Comparison of ENCODE assay signal across 31 cellular contexts in genomic region chr1:153253693-153254092, GRCh38. TPM values are rescaled to one million over a fixed set of nuclear protein-coding genes. Genes with fewer than 3 reads are reported as not detected.
DNase-seq lines count a peak whose midpoint lies in the region; ATAC-seq and TF ChIP-seq lines count a peak whose summit lies in the region.
"Had no signal": no experiment of that assay in that cellular context is flagged by ENCODE, and none has a peak within 500 bp of the region (broad histone marks: within the 10 kb centered on the region; RNA-seq: fewer than 3 reads in every experiment).

No MANE protein-coding gene starts in this region.

- H3K36me3 ChIP-seq in OCI-LY3 (replicated peaks; ENCODE audit: low read depth, low read length) (no peaks in the 10 kb centered on the region), GM23248 (ENCODE audit: low read depth) (no peaks in the 10 kb centered on the region), brain microvascular endothelial cell (replicated peaks) (no peaks in the 10 kb centered on the region)
- H3K36me3 ChIP-seq in CD4-positive, alpha-beta memory T cell (ENCODE audit: insufficient read depth, low read length), result no peaks in the 10 kb centered on the region
- H3K36me3 ChIP-seq: esophagus squamous epithelium, gastrocnemius medialis, ovary, right atrium auricular region, SJCRH30, stomach, tibial nerve had no signal

- H3F3A ChIP-seq in GM23248 (ENCODE audit: insufficient read depth), result no peaks in the 10 kb centered on the region

- POLR2A ChIA-PET in CD4-positive, alpha-beta memory T cell (lab: Charles Lee; ENCODE audit: partially characterized antibody), result no interaction called here

- intact Hi-C loops in CD4-positive, alpha-beta memory T cell (cut with micrococcal nuclease), result no loop called here

- WGBS in GM23248 (ENCODE audit: low coverage in 1 of 2, low lambda C conversion rate in 2 of 2, missing lambda C conversion rate in 2 of 2), 2 experiments, result 0% methylated on average over 1 of the region's 1 CpG

- no peaks in the 10 kb centered on the region for H3K36me3 Mint-ChIP-seq in CD4-positive, alpha-beta memory T cell
- H3K36me3 Mint-ChIP-seq: activated CD4-positive, alpha-beta memory T cell treated with anti-CD3 and anti-CD28 coated beads for 36 hours; brain; natural killer cell treated with Interleukin-12 subunit alpha and Interleukin-12 subunit beta and Interleukin-15 and Interleukin-18, amount 100 ng/mL, for 72 hours had no signal

- H3K9me3 Mint-ChIP-seq in CD4-positive, alpha-beta memory T cell, result peaks cover 0 to 2% (median 0%) of the 10 kb centered on the region in 8 donors
- H3K9me3 Mint-ChIP-seq: activated CD4-positive, alpha-beta memory T cell treated with anti-CD3 and anti-CD28 coated beads for 36 hours; brain; GM23338; natural killer cell treated with Interleukin-12 subunit alpha and Interleukin-12 subunit beta and Interleukin-15 and Interleukin-18, amount 100 ng/mL, for 72 hours; T-helper 1 cell treated with Interleukin-12 subunit alpha and Interleukin-12 subunit beta and Interleukin-4 antibody, amounts not matched to agents 30 μg/mL and 1 μg/mL, for 36 hours had no signal

- H3K9ac ChIP-seq in OCI-LY3 (ENCODE audit: low read length) (no peak overlapping the region), GM23248 (no peak overlapping the region)

- H3K27me3 ChIP-seq in OCI-LY3 (ENCODE audit: low read depth, low read length), result no peaks in the 10 kb centered on the region
- H3K27me3 ChIP-seq in GM23248 (replicated peaks; ENCODE audit: insufficient read depth), result 0 out of 2 replicates have a peak, but pooled peaks cover 5% of the 10 kb centered on the region
- H3K27me3 ChIP-seq in brain microvascular endothelial cell (replicated peaks), result no peaks in the 10 kb centered on the region
- H3K27me3 ChIP-seq in CD4-positive, alpha-beta memory T cell (ENCODE audit: insufficient read depth, low read length), result peaks cover 5% of the 10 kb centered on the region
- H3K27me3 ChIP-seq: esophagus squamous epithelium, ovary, right atrium auricular region, SJCRH30, tibial nerve had no signal

- no peak for TF ChIP-seq CTCF in OCI-LY3 (IDR thresholded peaks at IDR 0.05; ENCODE audit: low read depth, low read length)
- no peak for TF ChIP-seq CTCF in brain microvascular endothelial cell (IDR thresholded peaks at IDR 0.05; ENCODE audit: low read depth, low read length, missing control alignments)

- H3K4me1 ChIP-seq in OCI-LY3 (ENCODE audit: low read length), result peaks cover 36% of the 10 kb centered on the region
- H3K4me1 ChIP-seq in GM23248 (ENCODE audit: insufficient read depth), result no peaks in the 10 kb centered on the region
- no peaks in the 10 kb centered on the region for H3K4me1 ChIP-seq in CD4-positive, alpha-beta memory T cell (ENCODE audit: insufficient read depth, low read length)
- H3K4me1 ChIP-seq: gastrocnemius medialis, right atrium auricular region, SJCRH30, stomach, tibial nerve had no signal

- CTCF ChIA-PET in CD4-positive, alpha-beta memory T cell (lab: Charles Lee; ENCODE audit: partially characterized antibody), result no interaction called here

- H3K79me2 ChIP-seq in OCI-LY3 (ENCODE audit: low read length) (no peaks in the 10 kb centered on the region), GM23248 (ENCODE audit: insufficient read depth) (no peaks in the 10 kb centered on the region)

- no peak for DNase-seq in T-helper 9 cell
- DNase-seq in GM23248, result no peak
- no peak for DNase-seq in brain microvascular endothelial cell
- DNase-seq in CD4-positive, alpha-beta memory T cell, result no peak
- DNase-seq: activated CD4-positive, alpha-beta memory T cell treated with anti-CD3 and anti-CD28 coated beads for 36 hours; activated T-cell treated with anti-CD3 and anti-CD28 coated beads for 4 hours; esophagus squamous epithelium; gastrocnemius medialis; hippocampal formation; left ventricle myocardium superior; midbrain; MV-4-11; NCI-H187; ovary; PC-9; SJCRH30; stimulated activated CD4-positive, alpha-beta T cell treated with anti-CD3 and anti-CD28 coated beads, Interleukin-4, amount 100 ng/mL, for 24 hours; stomach had no signal

- H3K4me2 ChIP-seq in OCI-LY3 (ENCODE audit: low read length), result peak overlapping the region; percentile 25
- H3K4me2 ChIP-seq in GM23248 (ENCODE audit: unreplicated experiment), result no peak overlapping the region
- H3K4me2 ChIP-seq: GM23338, PC-9 had no signal

- H3K4me3 Mint-ChIP-seq in CD4-positive, alpha-beta memory T cell, result no peak overlapping the region
- H3K4me3 Mint-ChIP-seq: activated CD4-positive, alpha-beta memory T cell treated with anti-CD3 and anti-CD28 coated beads for 36 hours; brain; GM23338; natural killer cell treated with Interleukin-12 subunit alpha and Interleukin-12 subunit beta and Interleukin-15 and Interleukin-18, amount 100 ng/mL, for 72 hours; T-helper 1 cell treated with Interleukin-12 subunit alpha and Interleukin-12 subunit beta and Interleukin-4 antibody, amounts not matched to agents 30 μg/mL and 1 μg/mL, for 36 hours had no signal

- H2AFZ ChIP-seq in OCI-LY3 (ENCODE audit: low read depth, low read length) (peak overlapping the region; percentile 6; the same call in 1 of the 2 replicates), GM23248 (no peak overlapping the region)
- H2AFZ ChIP-seq: GM23338, PC-9 had no signal

- in situ Hi-C loops in GM23248 (cut with MboI), result no loop called here
- in situ Hi-C loops in brain microvascular endothelial cell (cut with HindIII; ENCODE audit: low pct_ligation_motif_present, low sequenced_read_pairs), result no loop called here

- ATAC-seq in GM18498 (IDR thresholded peaks at IDR 0.05; ENCODE audit: unreplicated experiment), result peak; percentile 89
- peak; percentile 69 for ATAC-seq in GM19023 (IDR thresholded peaks at IDR 0.05; ENCODE audit: unreplicated experiment)
- peak; percentile 72 for ATAC-seq in HG02798 (IDR thresholded peaks at IDR 0.05; ENCODE audit: poor library complexity, unreplicated experiment)
- ATAC-seq: gastrocnemius medialis; GM23338; K562; left ventricle myocardium superior; natural killer cell treated with Interleukin-12 subunit alpha and Interleukin-12 subunit beta and Interleukin-15 and Interleukin-18, amount 100 ng/mL, for 72 hours had no signal

- H3K27me3 Mint-ChIP-seq in CD4-positive, alpha-beta memory T cell, result peaks cover 6 to 10% of the 10 kb centered on the region in 2 donors

- no peak overlapping the region for H3K4me3 ChIP-seq in OCI-LY3 (ENCODE audit: low read length)
- no peak overlapping the region for H3K4me3 ChIP-seq in GM23248
- H3K4me3 ChIP-seq in brain microvascular endothelial cell (ENCODE audit: low read depth, low read length), result no peak overlapping the region
- no peak overlapping the region for H3K4me3 ChIP-seq in CD4-positive, alpha-beta memory T cell (ENCODE audit: low read length in 2 of 2)
- H3K4me3 ChIP-seq: esophagus squamous epithelium, gastrocnemius medialis, GM23338, K562, ovary, PC-9, right atrium auricular region, SJCRH30, stomach, tibial nerve had no signal

- no peaks in the 10 kb centered on the region for H3K9me2 ChIP-seq in GM23248 (ENCODE audit: insufficient read depth)

- H3K27ac Mint-ChIP-seq in CD4-positive, alpha-beta memory T cell, result no peak overlapping the region
- H3K27ac Mint-ChIP-seq: activated CD4-positive, alpha-beta memory T cell treated with anti-CD3 and anti-CD28 coated beads for 36 hours; brain; GM23338; natural killer cell treated with Interleukin-12 subunit alpha and Interleukin-12 subunit beta and Interleukin-15 and Interleukin-18, amount 100 ng/mL, for 72 hours; T-helper 1 cell treated with Interleukin-12 subunit alpha and Interleukin-12 subunit beta and Interleukin-4 antibody, amounts not matched to agents 30 μg/mL and 1 μg/mL, for 36 hours had no signal

- H4K20me1 ChIP-seq in OCI-LY3 (ENCODE audit: insufficient read depth, low read length) (no peaks in the 10 kb centered on the region), GM23248 (ENCODE audit: insufficient read depth) (no peaks in the 10 kb centered on the region)

- H3K9me3 ChIP-seq in OCI-LY3 (ENCODE audit: insufficient read depth, low read length), result no peaks in the 10 kb centered on the region
- H3K9me3 ChIP-seq in GM23248 (ENCODE audit: low read depth), result no peaks in the 10 kb centered on the region
- H3K9me3 ChIP-seq in CD4-positive, alpha-beta memory T cell (ENCODE audit: control insufficient read depth in 1 of 2, low read length in 2 of 2), result no peaks in the 10 kb centered on the region
- H3K9me3 ChIP-seq: esophagus squamous epithelium, gastrocnemius medialis, ovary, right atrium auricular region, SJCRH30, stomach, tibial nerve had no signal

- H3K27ac ChIP-seq in OCI-LY3 (ENCODE audit: low read length) (peak overlapping the region; percentile 20; the same call in 1 of the 2 replicates), GM23248 (no peak overlapping the region), brain microvascular endothelial cell (no peak overlapping the region)
- no peak overlapping the region for H3K27ac ChIP-seq in CD4-positive, alpha-beta memory T cell (ENCODE audit: low read depth, low read length)
- H3K27ac ChIP-seq: esophagus squamous epithelium, gastrocnemius medialis, ovary, PC-9, right atrium auricular region, SJCRH30, stomach, tibial nerve, VCaP had no signal

- peaks cover 0 to 7% (median under 1%) of the 10 kb centered on the region in 4 donors for H3K4me1 Mint-ChIP-seq in CD4-positive, alpha-beta memory T cell
- H3K4me1 Mint-ChIP-seq: brain, GM23338 had no signal

RNA-seq across cellular contexts. Expression of gene LORICRIN, which starts 5.8 kb away (rescaled TPM):
- total RNA-seq in GM23248 (2014; rRNA removed; shearing (Covaris generic)), result not detected in 2 replicates
- polyA plus RNA-seq in GM23248 (2016; fragmentation: Nextera tagmentation; extraction: Ambion mirVana), result not detected in 2 replicates
- not detected for total RNA-seq in CD4-positive, alpha-beta memory T cell
- polyA plus RNA-seq in CD4-positive, alpha-beta memory T cell, result not detected
- total RNA-seq: esophagus squamous epithelium; gastrocnemius medialis; GM23338; K562; left ventricle myocardium superior; natural killer cell treated with Interleukin-12 subunit alpha and Interleukin-12 subunit beta and Interleukin-15 and Interleukin-18, amount 100 ng/mL, for 72 hours; PC-9; right atrium auricular region; SJCRH30; stomach had no signal
- polyA plus RNA-seq: adipose tissue, K562, stomach had no signal

RNA-seq across cellular contexts. Expression of gene PRR9, which starts 36.3 kb away (rescaled TPM):
- not detected in 2 replicates for total RNA-seq in GM23248 (2014; rRNA removed; shearing (Covaris generic))
- 0.30 and 0.47 TPM in 2 replicates for polyA plus RNA-seq in GM23248 (2016; fragmentation: Nextera tagmentation; extraction: Ambion mirVana)
- total RNA-seq in CD4-positive, alpha-beta memory T cell, result not detected
- polyA plus RNA-seq in CD4-positive, alpha-beta memory T cell, result not detected
- total RNA-seq: activated CD4-positive, alpha-beta memory T cell treated with anti-CD3 and anti-CD28 coated beads for 36 hours; esophagus squamous epithelium; gastrocnemius medialis; GM23338; left ventricle myocardium superior; natural killer cell treated with Interleukin-12 subunit alpha and Interleukin-12 subunit beta and Interleukin-15 and Interleukin-18, amount 100 ng/mL, for 72 hours; PC-9; SJCRH30; stomach; tibial nerve had no signal
- polyA plus RNA-seq: GM23338, stomach had no signal

RNA-seq across cellular contexts. Expression of gene LELP1, which starts 50.5 kb away (rescaled TPM):
- not detected in 2 replicates for total RNA-seq in GM23248 (2014; rRNA removed; shearing (Covaris generic))
- polyA plus RNA-seq in GM23248 (2016; fragmentation: Nextera tagmentation; extraction: Ambion mirVana), result not detected in 2 replicates
- not detected for total RNA-seq in CD4-positive, alpha-beta memory T cell
- polyA plus RNA-seq in CD4-positive, alpha-beta memory T cell, result not detected
- total RNA-seq: activated CD4-positive, alpha-beta memory T cell treated with anti-CD3 and anti-CD28 coated beads for 36 hours; esophagus squamous epithelium; gastrocnemius medialis; GM23338; K562; left ventricle myocardium superior; natural killer cell treated with Interleukin-12 subunit alpha and Interleukin-12 subunit beta and Interleukin-15 and Interleukin-18, amount 100 ng/mL, for 72 hours; ovary; PC-9; right atrium auricular region; SJCRH30; stomach; tibial nerve had no signal
- polyA plus RNA-seq: adipose tissue, GM23338, K562, ovary, stomach had no signal

RNA-seq across cellular contexts. Expression of gene PGLYRP3, which starts 59.1 kb away (rescaled TPM):
- total RNA-seq in GM23248 (2014; rRNA removed; shearing (Covaris generic)), result not detected in 2 replicates
- not detected in 2 replicates for polyA plus RNA-seq in GM23248 (2016; fragmentation: Nextera tagmentation; extraction: Ambion mirVana)
- not detected for total RNA-seq in CD4-positive, alpha-beta memory T cell
- polyA plus RNA-seq in CD4-positive, alpha-beta memory T cell, result not detected
- total RNA-seq: activated CD4-positive, alpha-beta memory T cell treated with anti-CD3 and anti-CD28 coated beads for 36 hours; gastrocnemius medialis; GM23338; K562; left ventricle myocardium superior; natural killer cell treated with Interleukin-12 subunit alpha and Interleukin-12 subunit beta and Interleukin-15 and Interleukin-18, amount 100 ng/mL, for 72 hours; ovary; PC-9; right atrium auricular region; SJCRH30; stomach; tibial nerve had no signal
- polyA plus RNA-seq: adipose tissue, GM23338, K562, ovary had no signal
